ENCODE assay signal across 17 cellular contexts in the genomic region with DNA sequence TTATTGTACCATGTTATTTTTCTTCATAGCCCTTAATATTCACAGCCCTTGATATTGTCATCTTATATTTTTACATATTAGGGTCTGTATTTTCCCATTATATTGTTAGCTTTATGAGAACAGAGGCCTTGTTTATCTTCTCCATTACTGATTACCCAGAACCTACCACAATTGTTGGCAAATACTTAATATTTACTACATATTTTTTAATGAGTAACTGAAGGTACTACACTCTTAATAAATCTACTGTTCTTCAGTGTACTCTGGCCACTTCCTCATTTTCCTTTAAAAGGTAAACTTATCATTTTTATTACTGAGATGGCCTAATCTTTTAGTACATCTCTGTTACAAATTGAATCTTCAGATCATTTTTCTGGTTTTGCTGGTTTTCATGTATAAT.
A peak's percentile ranks its signal among the peaks of the same experiment; 100 is the strongest.
DNase-seq lines count a peak whose midpoint lies in the region; ATAC-seq and TF ChIP-seq lines count a peak whose summit lies in the region.
"Had no signal": no experiment of that assay in that cellular context is flagged by ENCODE, and none has a peak within 500 bp of the region (broad histone marks: within the 10 kb centered on the region; RNA-seq: fewer than 3 reads in every experiment).

No MANE protein-coding gene starts in this region.

- no peak overlapping the region for H3K4me3 ChIP-seq in body of pancreas

- CTCF ChIA-PET in Calu3 (lab: Charles Lee): no interaction called here

- H3K4me3 Mint-ChIP-seq in Calu3 (ENCODE audit: low read depth, unreplicated experiment): no peak overlapping the region
- H3K4me3 Mint-ChIP-seq: B cell; CD4-positive, alpha-beta memory T cell had no signal

- no peaks in the 10 kb centered on the region for H3K36me3 ChIP-seq in body of pancreas (replicated peaks in 1 of 2; ENCODE audit: insufficient read depth in 1 of 2, low read depth in 2 of 2)

- peak overlapping the region; percentile 4 for H3K27ac Mint-ChIP-seq in Calu3 (ENCODE audit: unreplicated experiment)
- H3K27ac Mint-ChIP-seq: B cell; CD4-positive, alpha-beta memory T cell had no signal

- peak; percentile 79 for ATAC-seq in GM19043 (IDR thresholded peaks at IDR 0.05; ENCODE audit: low read depth, unreplicated experiment)
- peak; percentile 74 for ATAC-seq in HG03378 (IDR thresholded peaks at IDR 0.05; ENCODE audit: unreplicated experiment)
- ATAC-seq in GM18505 (IDR thresholded peaks at IDR 0.05; ENCODE audit: unreplicated experiment): no peak
- no peak for ATAC-seq in HG03521 (IDR thresholded peaks at IDR 0.05; ENCODE audit: unreplicated experiment)
- ATAC-seq in body of pancreas: no peak
- ATAC-seq: HCT116, HepG2 had no signal

- no peaks in the 10 kb centered on the region for H3K27me3 ChIP-seq in body of pancreas

- no peaks in the 10 kb centered on the region for H3K9me3 ChIP-seq in body of pancreas

- H3K4me1 Mint-ChIP-seq in Calu3 (ENCODE audit: low read depth, unreplicated experiment): peaks cover 21% of the 10 kb centered on the region
- H3K4me1 Mint-ChIP-seq: B cell; CD4-positive, alpha-beta memory T cell had no signal

- H3K27ac ChIP-seq in body of pancreas: no peak overlapping the region

- no peaks in the 10 kb centered on the region for H3K9me3 Mint-ChIP-seq in Calu3 (ENCODE audit: low read depth, unreplicated experiment)

- TF ChIP-seq CTCF in Calu3 (IDR thresholded peaks at IDR 0.05; ENCODE audit: unreplicated experiment) (no peak), body of pancreas (IDR thresholded peaks at IDR 0.05) (no peak)

- no peaks in the 10 kb centered on the region for H3K27me3 Mint-ChIP-seq in Calu3 (ENCODE audit: unreplicated experiment)
- H3K27me3 Mint-ChIP-seq: B cell; CD4-positive, alpha-beta memory T cell had no signal

- TF ChIP-seq POLR2A in GM18505 (IDR thresholded peaks at IDR 0.05; ENCODE audit: borderline replicate concordance, extremely low read depth, insufficient read depth, insufficient read length) (no peak), body of pancreas (IDR thresholded peaks at IDR 0.05) (no peak)

- BruUV-seq in Calu3 (replicated peaks; lab: Mats Ljungman, UMichigan): no TSS peak

- H3K36me3 Mint-ChIP-seq in Calu3 (ENCODE audit: insufficient read depth, unreplicated experiment): no peaks in the 10 kb centered on the region
- H3K36me3 Mint-ChIP-seq: CD4-positive, alpha-beta memory T cell had no signal

- H3K4me1 ChIP-seq in body of pancreas: no peaks in the 10 kb centered on the region

- DNase-seq in Calu3 (no peak), renal cortical epithelial cell (ENCODE audit: low read depth) (peak; percentile 0), body of pancreas (no peak)
- DNase-seq: ACHN; C1 segment of cervical spinal cord; CD4-positive, alpha-beta memory T cell; DMS153; DMS79 treated with DMSO at 0.1 percent for 48 hours; EL; MM.1S had no signal

- intact Hi-C loops in Calu3 (cut with micrococcal nuclease; ENCODE audit: unreplicated experiment): no loop called here
- intact Hi-C loops in body of pancreas (cut with DNase I): no loop called here

Comparison
In these comparisons a context has a peak if more than half of its experiments do, and no peak if none do; other contexts are left out.
1. ATAC-seq: peak in GM19043 (single experiment) and HG03378 (single experiment); none in GM18505 (single experiment), HG03521 (single experiment) and body of pancreas (single experiment).